13 cellular contexts compared by ENCODE assay signal in the genomic region with DNA sequence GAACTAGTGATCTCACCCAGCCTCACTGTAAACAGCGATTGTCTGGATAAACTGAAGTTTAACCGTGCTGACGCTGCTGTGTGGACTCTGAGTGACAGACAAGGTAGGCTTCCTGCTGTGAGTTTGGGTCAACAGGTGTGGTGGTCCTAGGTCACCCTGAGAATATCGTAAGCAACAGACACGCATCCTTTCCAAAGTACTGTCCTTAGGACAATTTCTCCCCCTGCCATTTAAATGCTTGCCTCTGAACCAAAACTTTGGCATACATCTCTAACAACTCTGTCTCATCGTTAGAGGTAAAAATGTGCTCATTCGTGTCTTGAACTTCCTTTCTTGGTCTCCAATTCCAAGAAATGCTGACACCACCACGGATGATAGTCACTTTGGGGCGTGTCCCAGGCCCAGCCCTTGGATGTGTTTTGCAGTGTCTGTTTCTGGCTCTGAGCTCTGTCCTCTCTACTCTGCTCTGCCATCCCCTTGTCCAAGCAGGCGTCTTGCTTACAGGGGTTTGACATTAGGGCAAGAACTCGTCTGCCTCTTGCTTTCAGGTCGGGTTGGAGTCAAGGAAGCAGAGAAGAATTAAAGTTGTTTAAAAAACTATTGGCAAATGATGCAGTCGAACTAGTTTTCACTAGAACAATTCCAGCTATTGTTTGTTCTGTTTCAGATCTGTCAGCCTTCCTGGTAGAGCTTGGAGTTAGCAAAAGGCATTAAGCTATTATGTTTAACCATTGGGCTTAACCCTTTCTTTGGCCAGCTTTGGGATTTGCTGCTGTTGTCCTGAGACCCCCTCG.
A peak's percentile ranks its signal among the peaks of the same experiment; 100 is the strongest.
DNase-seq lines count a peak whose midpoint lies in the region; ATAC-seq and TF ChIP-seq lines count a peak whose summit lies in the region.
"Had no signal": no experiment of that assay in that cellular context is flagged by ENCODE, and none has a peak within 500 bp of the region (broad histone marks: within the 10 kb centered on the region; RNA-seq: fewer than 3 reads in every experiment).

No MANE protein-coding gene starts in this region.

- intact Hi-C loops in PC-9 (cut with micrococcal nuclease; ENCODE audit: unreplicated experiment): no loop called here
- intact Hi-C loops in testis (cut with DNase I; ENCODE audit: low total_unique reads): no loop called here

- no TSS peak for BruUV-seq in PC-9 (replicated peaks; lab: Mats Ljungman, UMichigan)

- TF ChIP-seq CTCF in PC-9 (conservative IDR thresholded peaks at IDR 0.05) (no peak), testis (IDR thresholded peaks at IDR 0.05) (no peak)

- H3F3A ChIP-seq in PC-9 (ENCODE audit: insufficient read depth, low read depth): peaks cover 17% of the 10 kb centered on the region; the same call in 1 of the 2 replicates

- peak; percentile 28 for DNase-seq in GM03348 (ENCODE audit: low spot score)
- peak in 1 of 2 experiments; percentile 89 for DNase-seq in PC-9
- DNase-seq in OCI-M2 (lab: John Stamatoyannopoulos, UW; ENCODE audit: unreplicated experiment): no peak
- no peak for DNase-seq in testis
- DNase-seq: Caco-2, left ventricle myocardium superior, NCI-H1436 treated with DMSO at 0.1 percent for 48 hours, SHP77 treated with DMSO at 0.1 percent for 48 hours had no signal

- no peaks in the 10 kb centered on the region for H4K20me1 ChIP-seq in PC-9 (ENCODE audit: insufficient read depth)

- no peaks in the 10 kb centered on the region for H3K79me2 ChIP-seq in PC-9 (ENCODE audit: low read depth)

- H3K36me3 ChIP-seq in PC-9 (ENCODE audit: low read depth): no peaks in the 10 kb centered on the region
- no peaks in the 10 kb centered on the region for H3K36me3 ChIP-seq in ectodermal cell (ENCODE audit: control insufficient read depth, insufficient read depth, low read length)
- H3K36me3 ChIP-seq in testis (ENCODE audit: low read depth, missing control alignments): no peaks in the 10 kb centered on the region
- H3K36me3 ChIP-seq: tibial artery had no signal

- ATAC-seq in GM18520 (IDR thresholded peaks at IDR 0.05; ENCODE audit: unreplicated experiment): no peak
- ATAC-seq in HG03097 (IDR thresholded peaks at IDR 0.05; ENCODE audit: low FRiP score, unreplicated experiment): no peak
- ATAC-seq: left ventricle myocardium superior had no signal

- H3K4me3 ChIP-seq in PC-9: no peak overlapping the region
- no peak overlapping the region for H3K4me3 ChIP-seq in ectodermal cell (ENCODE audit: insufficient read depth, low read depth, low read length)
- no peak overlapping the region for H3K4me3 ChIP-seq in skin epidermis
- H3K4me3 ChIP-seq in testis: no peak overlapping the region
- H3K4me3 ChIP-seq: tibial artery had no signal

- no peaks in the 10 kb centered on the region for H3K9me2 ChIP-seq in PC-9 (ENCODE audit: insufficient read depth)

- POLR2A ChIA-PET in PC-9 (lab: Charles Lee; ENCODE audit: unreplicated experiment): interaction anchor here (0.6 kb wide), 2 partner anchors 49 to 232 kb away, joined by 4 to 5 read pairs; no protein-coding TSS in a partner anchor

- TF ChIP-seq POLR2A in testis (IDR thresholded peaks at IDR 0.05): no peak

- H2AFZ ChIP-seq in PC-9: no peak overlapping the region

- peaks cover 22% of the 10 kb centered on the region for H3K4me1 ChIP-seq in PC-9 (replicated peaks; ENCODE audit: insufficient read depth)
- peaks cover 25% of the 10 kb centered on the region for H3K4me1 ChIP-seq in ectodermal cell (ENCODE audit: control insufficient read depth, insufficient read depth, low read length)
- H3K4me1 ChIP-seq in testis: peaks cover 3% of the 10 kb centered on the region

- H3K27ac ChIP-seq in PC-9 (peak overlapping the region; percentile 25; the same call in 1 of the 2 replicates), ectodermal cell (ENCODE audit: insufficient read depth, low read depth, low read length, poor library complexity, severe bottlenecking) (peak overlapping the region; percentile 41), skin epidermis (peak overlapping the region in 20 of 21 experiments; percentile 38 to 84 (median 70)), testis (no peak overlapping the region)
- H3K27ac ChIP-seq: tibial artery had no signal

- WGBS in ectodermal cell, 2 experiments: 53 to 54% methylated on average over 14 of the region's 14 CpGs
- 60 to 64% methylated on average over 14 of the region's 14 CpGs for WGBS in testis, 2 donors

- H3K9me3 ChIP-seq in PC-9 (ENCODE audit: insufficient read depth, low read depth) (no peaks in the 10 kb centered on the region), ectodermal cell (ENCODE audit: control insufficient read depth, low read length) (no peaks in the 10 kb centered on the region), testis (no peaks in the 10 kb centered on the region)
- H3K9me3 ChIP-seq: Caco-2, tibial artery had no signal

- CTCF ChIA-PET in PC-9 (lab: Charles Lee): no interaction called here

- peak overlapping the region; percentile 53 for H3K4me2 ChIP-seq in PC-9

- H3K27me3 ChIP-seq in PC-9 (ENCODE audit: insufficient read depth, low read depth) (no peaks in the 10 kb centered on the region), ectodermal cell (ENCODE audit: control insufficient read depth, insufficient read depth, low read length, poor library complexity, severe bottlenecking) (no peaks in the 10 kb centered on the region), testis (no peaks in the 10 kb centered on the region)

Comparison
In these comparisons a context has a peak if more than half of its experiments do, and no peak if none do; other contexts are left out.
1. H3K27ac ChIP-seq: peak in PC-9 (single experiment), ectodermal cell (single experiment) and skin epidermis (20 of 21); none in testis (0 of 2).